In genomic region chr6:71288228-71289038, GRCh38 we compare ENCODE assay signal across 8 cellular contexts. TPM values are rescaled to one million over a fixed set of nuclear protein-coding genes. Genes with fewer than 3 reads are reported as not detected.
DNase-seq lines count a peak whose midpoint lies in the region; ATAC-seq and TF ChIP-seq lines count a peak whose summit lies in the region.

TSS of gene OGFRL1 (plus strand) at chr6:71288811. CDS start at chr6:71288937, 126 bp downstream.

- ATAC-seq in HG02571 (IDR thresholded peaks at IDR 0.05; ENCODE audit: unreplicated experiment) = peak; percentile 85
- peak; percentile 91 for ATAC-seq in activated naive CD8-positive, alpha-beta T cell treated with anti-CD3 and anti-CD28 coated beads, Interleukin-2, amount 10 ng/mL, durations not matched to agents 7 days and 5 days (ENCODE audit: low read depth)
- peak; percentile 97 for ATAC-seq in Right ventricle myocardium superior (ENCODE audit: poor library complexity)

- peak within 1 kb of the TSS; percentile 91 for H2AFZ ChIP-seq in parathyroid adenoma

- peak within 1 kb of the TSS; percentile 51 for H3K9ac ChIP-seq in parathyroid adenoma

- H3K9me3 Mint-ChIP-seq in activated naive CD8-positive, alpha-beta T cell treated with anti-CD3 and anti-CD28 coated beads, Interleukin-2, amount 10 ng/mL, durations not matched to agents 7 days and 5 days = no peaks in the 10 kb centered on the region

- H3K27me3 Mint-ChIP-seq in activated naive CD8-positive, alpha-beta T cell treated with anti-CD3 and anti-CD28 coated beads, Interleukin-2, amount 10 ng/mL, durations not matched to agents 7 days and 5 days = peaks cover 5% of the 10 kb centered on the region

- H3K36me3 Mint-ChIP-seq in activated naive CD8-positive, alpha-beta T cell treated with anti-CD3 and anti-CD28 coated beads, Interleukin-2, amount 10 ng/mL, durations not matched to agents 7 days and 5 days = peaks cover 8% of the 10 kb centered on the region

- H3K27me3 ChIP-seq in parathyroid adenoma (ENCODE audit: control insufficient read depth, insufficient read depth, low read length) = no peaks in the 10 kb centered on the region
- H3K27me3 ChIP-seq in tibial nerve = no peaks in the 10 kb centered on the region

- H3K4me2 ChIP-seq in parathyroid adenoma (ENCODE audit: low read length) = peak within 1 kb of the TSS; percentile 89

- peaks cover 2% of the 10 kb centered on the region for H3K79me2 ChIP-seq in parathyroid adenoma

- DNase-seq in GM12865 (ENCODE audit: low read depth) = peak; percentile 86
- peak; percentile 31 for DNase-seq in NCI-H1048 (lab: John Stamatoyannopoulos, UW)
- peak; percentile 75 for DNase-seq in SKM-1 treated with dmso at 0.1 percent for 144 hours (lab: John Stamatoyannopoulos, UW; ENCODE audit: unreplicated experiment)
- DNase-seq in activated naive CD8-positive, alpha-beta T cell treated with anti-CD3 and anti-CD28 coated beads, Interleukin-2, amount 10 ng/mL, durations not matched to agents 7 days and 5 days = peak; percentile 85
- peak; percentile 87 for DNase-seq in Right ventricle myocardium superior
- DNase-seq in tibial nerve (ENCODE audit: low spot score in 2 of 2) = peak; percentile 58 to 61

- H3K9me3 ChIP-seq in parathyroid adenoma (ENCODE audit: control insufficient read depth, low read length) = no peaks in the 10 kb centered on the region
- H3K9me3 ChIP-seq in tibial nerve = no peaks in the 10 kb centered on the region

- peak within 1 kb of the TSS; percentile 80 for H3K27ac Mint-ChIP-seq in activated naive CD8-positive, alpha-beta T cell treated with anti-CD3 and anti-CD28 coated beads, Interleukin-2, amount 10 ng/mL, durations not matched to agents 7 days and 5 days

- TF ChIP-seq CTCF in GM12865 (IDR thresholded peaks at IDR 0.05; ENCODE audit: insufficient read depth, low read depth, low read length, missing control alignments) = peak; percentile 19
- TF ChIP-seq CTCF in parathyroid adenoma (IDR thresholded peaks at IDR 0.05) = no peak
- peak in 4 of 5 experiments; percentile 35 to 66 (median 60) for TF ChIP-seq CTCF in tibial nerve (IDR thresholded peaks at IDR 0.05)

- peak within 1 kb of the TSS; percentile 84 for H3K4me3 Mint-ChIP-seq in activated naive CD8-positive, alpha-beta T cell treated with anti-CD3 and anti-CD28 coated beads, Interleukin-2, amount 10 ng/mL, durations not matched to agents 7 days and 5 days

- peaks cover 13% of the 10 kb centered on the region for H3K4me1 ChIP-seq in parathyroid adenoma
- H3K4me1 ChIP-seq in tibial nerve = peaks cover 0 to 60% (median 15%) of the 10 kb centered on the region in 4 donors

- H3K27ac ChIP-seq in parathyroid adenoma (peak within 1 kb of the TSS; percentile 88), tibial nerve (peak within 1 kb of the TSS; percentile 89 to 99 (median 95))

- H3K36me3 ChIP-seq in parathyroid adenoma (ENCODE audit: control insufficient read depth, insufficient read depth, low read length) (no peaks in the 10 kb centered on the region), tibial nerve (no peaks in the 10 kb centered on the region)

- peaks cover 28% of the 10 kb centered on the region for H3K4me1 Mint-ChIP-seq in activated naive CD8-positive, alpha-beta T cell treated with anti-CD3 and anti-CD28 coated beads, Interleukin-2, amount 10 ng/mL, durations not matched to agents 7 days and 5 days

- intact Hi-C loops in Right ventricle myocardium superior (cut with DNase I) = loop anchor here (5.0 kb wide), 1 partner anchor 59 kb away; no protein-coding TSS in a partner anchor

- POLR2A ChIA-PET in activated naive CD8-positive, alpha-beta T cell treated with anti-CD3 and anti-CD28 coated beads, Interleukin-2, amount 10 ng/mL, durations not matched to agents 7 days and 5 days (lab: Charles Lee) = interaction anchor here (0.5 to 1.3 kb wide), 9 partner anchors 10 to 1491 kb away, joined by 3 to 6 read pairs (median 3); partner anchors contain the start of gene LMBRD1

- TF ChIP-seq POLR2A in tibial nerve (IDR thresholded peaks at IDR 0.05) = peak; percentile 90 to 94

- peak within 1 kb of the TSS; percentile 83 for H3K4me3 ChIP-seq in GM12865 (ENCODE audit: low read depth, low read length)
- peak within 1 kb of the TSS; percentile 75 for H3K4me3 ChIP-seq in parathyroid adenoma (ENCODE audit: low read depth, low read length)
- peak within 1 kb of the TSS; percentile 68 to 95 (median 80) for H3K4me3 ChIP-seq in tibial nerve

- TF ChIP-seq EP300 in tibial nerve (IDR thresholded peaks at IDR 0.05) = peak in 1 of 2 donors; percentile 81

- 0 to 1% methylated on average over 31 to 41 of the region's 79 CpGs for WGBS in tibial nerve, 2 donors

RNA-seq across cellular contexts. Expression of gene OGFRL1, which starts in this region (rescaled TPM):
- total RNA-seq in activated naive CD8-positive, alpha-beta T cell treated with anti-CD3 and anti-CD28 coated beads, Interleukin-2, amount 10 ng/mL, durations not matched to agents 7 days and 5 days = 10 to 100 TPM; 11.4 to 13.0 TPM
- total RNA-seq in Right ventricle myocardium superior = 7.7 TPM
- total RNA-seq in tibial nerve = 100 to 1,000 TPM in 2 of 4 donors, 10 to 100 TPM in 2; 76.5 to 130 (median 92.2) TPM

Comparison
In these comparisons a context has a peak if more than half of its experiments do, and no peak if none do; other contexts are left out.
1. Peak in every context shown above with its lines: DNase-seq, ATAC-seq, H3K4me3 ChIP-seq and H3K27ac ChIP-seq.
2. DNase-seq: peak in every context shown above with its lines; median percentile 87 in Right ventricle myocardium superior; 86 in GM12865; 85 in activated naive CD8-positive, alpha-beta T cell treated with anti-CD3 and anti-CD28 coated beads, Interleukin-2, amount 10 ng/mL, durations not matched to agents 7 days and 5 days; 75 in SKM-1 treated with dmso at 0.1 percent for 144 hours; 60 in tibial nerve; 31 in NCI-H1048.